In genomic region chr2:152647417-152648010, GRCh38 we compare ENCODE assay signal across 9 cellular contexts.
DNase-seq lines count a peak whose midpoint lies in the region; ATAC-seq and TF ChIP-seq lines count a peak whose summit lies in the region.
"Had no signal": no experiment of that assay in that cellular context is flagged by ENCODE, and none has a peak within 500 bp of the region (broad histone marks: within the 10 kb centered on the region; RNA-seq: fewer than 3 reads in every experiment).

No MANE protein-coding gene starts in this region.

- no peaks in the 10 kb centered on the region for H3K9me2 ChIP-seq in OCI-LY7 (ENCODE audit: insufficient read depth, low read length)

- no peaks in the 10 kb centered on the region for H4K20me1 ChIP-seq in OCI-LY7 (ENCODE audit: insufficient read depth, low read length)

- DNase-seq in LNCaP clone FGC (ENCODE audit: low read depth) (peak; percentile 68), activated B cell treated with CpG ODN at 0.5 μM for 24 hours (no peak), left ventricle myocardium superior (peak; percentile 83), HCEC 1CT (no peak), NOMO-1 treated with DMSO at 0.1 percent for 48 hours (lab: John Stamatoyannopoulos, UW; ENCODE audit: unreplicated experiment) (no peak), OCI-LY7 (ENCODE audit: low spot score) (no peak)
- DNase-seq: stimulated activated CD8-positive, alpha-beta memory T cell treated with anti-CD3 and anti-CD28 coated beads, Interleukin-4, amount 100 ng/mL, for 48 hours had no signal

- H3K27me3 Mint-ChIP-seq in activated B cell treated with CpG ODN at 0.5 μM for 24 hours = no peaks in the 10 kb centered on the region
- H3K27me3 Mint-ChIP-seq in activated T-helper 17 cell treated with anti-CD3 and anti-CD28 coated beads, Interleukin-2, amount 50 U/mL, for 72 hours = no peaks in the 10 kb centered on the region

- intact Hi-C loops in activated B cell treated with CpG ODN at 0.5 μM for 24 hours (cut with micrococcal nuclease) (no loop called here), left ventricle myocardium superior (cut with micrococcal nuclease) (no loop called here), OCI-LY7 (cut with micrococcal nuclease; ENCODE audit: unreplicated experiment) (no loop called here)

- no peaks in the 10 kb centered on the region for H3K4me1 Mint-ChIP-seq in activated B cell treated with CpG ODN at 0.5 μM for 24 hours
- H3K4me1 Mint-ChIP-seq in activated T-helper 17 cell treated with anti-CD3 and anti-CD28 coated beads, Interleukin-2, amount 50 U/mL, for 72 hours = no peaks in the 10 kb centered on the region

- no peaks in the 10 kb centered on the region for H3K27me3 ChIP-seq in skeletal muscle tissue (ENCODE audit: control insufficient read depth in 3 of 3, insufficient read depth in 3 of 3, low read length in 3 of 3)

- H3K36me3 ChIP-seq in skeletal muscle tissue (ENCODE audit: control insufficient read depth in 3 of 3, insufficient read depth in 3 of 3, low read length in 3 of 3) = peaks cover 8 to 21% (median 17%) of the 10 kb centered on the region in 3 donors
- peaks cover 37% of the 10 kb centered on the region for H3K36me3 ChIP-seq in OCI-LY7 (ENCODE audit: insufficient read depth, low read length)

- H3K4me1 ChIP-seq in skeletal muscle tissue (ENCODE audit: control insufficient read depth in 3 of 3, insufficient read depth in 3 of 3, low read length in 3 of 3) (peaks cover 6 to 12% (median 11%) of the 10 kb centered on the region in 3 donors), OCI-LY7 (ENCODE audit: insufficient read depth, low read length, poor library complexity, severe bottlenecking) (no peaks in the 10 kb centered on the region)

- H3K27ac Mint-ChIP-seq in activated B cell treated with CpG ODN at 0.5 μM for 24 hours = peak overlapping the region; percentile 15
- H3K27ac Mint-ChIP-seq in activated T-helper 17 cell treated with anti-CD3 and anti-CD28 coated beads, Interleukin-2, amount 50 U/mL, for 72 hours = no peak overlapping the region

- H3K9me3 ChIP-seq in skeletal muscle tissue (ENCODE audit: control insufficient read depth in 3 of 3, low read length in 3 of 3) (no peaks in the 10 kb centered on the region), OCI-LY7 (ENCODE audit: low read length) (no peaks in the 10 kb centered on the region)

- no TSS peak for BruUV-seq in OCI-LY7 (replicated peaks; lab: Mats Ljungman, UMichigan)

- ATAC-seq in activated B cell treated with CpG ODN at 0.5 μM for 24 hours (ENCODE audit: low read depth) (no peak), left ventricle myocardium superior (peak; percentile 93)
- ATAC-seq in activated T-helper 17 cell treated with anti-CD3 and anti-CD28 coated beads, Interleukin-2, amount 50 U/mL, for 72 hours (replicated peaks) = no peak

- H3K4me3 ChIP-seq in LNCaP clone FGC (ENCODE audit: low read depth, low read length) (no peak overlapping the region), skeletal muscle tissue (ENCODE audit: low read length in 3 of 3) (no peak overlapping the region), OCI-LY7 (ENCODE audit: low read depth, low read length, poor library complexity, severe bottlenecking) (no peak overlapping the region)

- peaks cover 16% of the 10 kb centered on the region for H3K36me3 Mint-ChIP-seq in activated B cell treated with CpG ODN at 0.5 μM for 24 hours (ENCODE audit: low read depth)
- peaks cover 20% of the 10 kb centered on the region for H3K36me3 Mint-ChIP-seq in activated T-helper 17 cell treated with anti-CD3 and anti-CD28 coated beads, Interleukin-2, amount 50 U/mL, for 72 hours (ENCODE audit: low read depth)

- no peaks in the 10 kb centered on the region for H3K79me2 ChIP-seq in OCI-LY7 (ENCODE audit: insufficient read depth, low read depth, low read length)

- POLR2A ChIA-PET in activated B cell treated with CpG ODN at 0.5 μM for 24 hours (lab: Charles Lee) (no interaction called here), OCI-LY7 (lab: Charles Lee) (interaction anchor here (0.5 to 1.5 kb wide), 2 partner anchors 26 to 471 kb away, joined by 3 read pairs; no protein-coding TSS in a partner anchor)

- H3K9me3 Mint-ChIP-seq in activated B cell treated with CpG ODN at 0.5 μM for 24 hours = no peaks in the 10 kb centered on the region
- no peaks in the 10 kb centered on the region for H3K9me3 Mint-ChIP-seq in activated T-helper 17 cell treated with anti-CD3 and anti-CD28 coated beads, Interleukin-2, amount 50 U/mL, for 72 hours

- TF ChIP-seq CTCF in LNCaP clone FGC (IDR thresholded peaks at IDR 0.05; ENCODE audit: control insufficient read depth, extremely low read depth, insufficient read depth) (no peak), activated B cell treated with CpG ODN at 0.5 μM for 24 hours (IDR thresholded peaks at IDR 0.05) (no peak), OCI-LY7 (conservative IDR thresholded peaks at IDR 0.05; ENCODE audit: low read length) (no peak)

- CTCF ChIA-PET in activated B cell treated with CpG ODN at 0.5 μM for 24 hours (lab: Charles Lee) (interaction anchor here (1.1 kb wide), 1 partner anchor 15 kb away, joined by 3 read pairs; no protein-coding TSS in a partner anchor), OCI-LY7 (lab: Charles Lee; ENCODE audit: unreplicated experiment) (no interaction called here)

- no peak overlapping the region for H3K4me3 Mint-ChIP-seq in activated B cell treated with CpG ODN at 0.5 μM for 24 hours
- no peak overlapping the region for H3K4me3 Mint-ChIP-seq in activated T-helper 17 cell treated with anti-CD3 and anti-CD28 coated beads, Interleukin-2, amount 50 U/mL, for 72 hours

- H3K27ac ChIP-seq in skeletal muscle tissue (ENCODE audit: low read depth, low read length) = no peak overlapping the region
- H3K27ac ChIP-seq in OCI-LY7 (ENCODE audit: low read depth, low read length, poor library complexity, severe bottlenecking) = no peak overlapping the region

- peak overlapping the region; percentile 10 to 48 (median 16) for H3K9ac ChIP-seq in skeletal muscle tissue (ENCODE audit: low read depth in 1 of 3, low read length in 3 of 3)

- no peak overlapping the region for H2AFZ ChIP-seq in OCI-LY7 (ENCODE audit: low read length)

- no peak overlapping the region for H3K4me2 ChIP-seq in OCI-LY7 (ENCODE audit: low read length)

Comparison
In these comparisons a context has a peak if more than half of its experiments do, and no peak if none do; other contexts are left out.
1. DNase-seq: peak in LNCaP clone FGC (single experiment) and left ventricle myocardium superior (single experiment); none in activated B cell treated with CpG ODN at 0.5 μM for 24 hours (single experiment), HCEC 1CT (single experiment), NOMO-1 treated with DMSO at 0.1 percent for 48 hours (single experiment) and OCI-LY7 (single experiment).